Comparison of ENCODE assay signal across 9 cellular contexts in the genomic region with DNA sequence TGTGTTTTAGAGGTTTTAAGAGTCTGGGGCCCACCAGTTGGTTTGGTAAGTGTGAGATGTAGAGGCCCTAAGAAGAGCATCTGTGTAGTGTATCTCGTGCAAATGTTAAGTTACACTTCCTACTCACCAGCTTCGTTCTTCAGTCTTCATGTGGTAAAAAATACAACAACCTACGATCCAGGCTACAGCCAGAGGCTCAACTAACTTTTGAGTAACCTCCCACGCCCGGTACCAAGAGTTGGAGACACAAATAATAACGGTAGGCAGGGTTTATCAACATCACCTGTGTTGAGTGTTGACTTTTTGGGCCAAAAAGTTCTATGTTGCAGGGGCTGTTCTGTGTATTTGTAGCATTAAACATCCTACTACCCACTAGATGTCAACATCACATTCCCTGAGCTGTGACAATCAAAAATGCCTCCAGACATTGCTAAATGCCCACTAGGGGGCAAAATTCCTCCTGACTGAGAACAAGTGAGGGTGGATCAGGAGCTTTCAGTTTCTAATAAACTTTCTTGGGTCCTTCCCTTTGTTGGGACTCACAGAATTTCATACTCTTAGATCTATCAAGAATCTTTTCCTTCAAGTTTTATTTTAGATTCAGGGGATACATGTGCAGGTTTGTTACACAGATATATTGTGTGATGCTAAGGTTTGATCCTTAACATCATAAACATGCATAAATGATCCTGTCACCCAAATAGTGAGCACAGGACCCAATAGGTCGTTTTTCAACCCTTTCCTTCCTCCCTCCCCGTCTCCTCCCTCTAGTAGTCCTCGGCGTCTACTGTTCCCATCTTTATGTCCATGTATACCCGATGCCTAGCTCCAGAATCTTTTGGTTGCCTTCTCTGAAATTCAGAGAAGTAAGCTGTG.
DNase-seq lines count a peak whose midpoint lies in the region; ATAC-seq, FAIRE-seq and TF ChIP-seq lines count a peak whose summit lies in the region.
"Had no signal": no experiment of that assay in that cellular context is flagged by ENCODE, and none has a peak within 500 bp of the region (broad histone marks: within the 10 kb centered on the region; RNA-seq: fewer than 3 reads in every experiment).

No MANE protein-coding gene starts in this region.

- H3K4me3 ChIP-seq in Karpas-422 (ENCODE audit: low read length): peak overlapping the region; percentile 45; the same call in 1 of the 2 replicates
- H3K4me3 ChIP-seq in GM12878: no peak overlapping the region
- H3K4me3 ChIP-seq in iPS-15b (ENCODE audit: low read depth, low read length): peak overlapping the region; percentile 20
- H3K4me3 ChIP-seq: BLaER1 treated with 17β-estradiol and CSF1 and Interleukin-3, amounts not matched to agents 10 nM and 100 nM had no signal

- H3K36me3 ChIP-seq in Karpas-422 (ENCODE audit: insufficient read depth, low read length): no peaks in the 10 kb centered on the region
- H3K36me3 ChIP-seq in GM12878 (ENCODE audit: control insufficient read depth in 2 of 2, insufficient read depth in 2 of 2, low read length in 1 of 2): no peaks in the 10 kb centered on the region
- H3K36me3 ChIP-seq in iPS-15b (ENCODE audit: control insufficient read depth, insufficient read depth, low read length): no peaks in the 10 kb centered on the region
- H3K36me3 ChIP-seq: BLaER1 treated with 17β-estradiol and CSF1 and Interleukin-3, amounts not matched to agents 10 nM and 100 nM had no signal

- peak overlapping the region; percentile 51; the same call in 1 of the 2 replicates for H2AFZ ChIP-seq in Karpas-422 (ENCODE audit: low read length)
- peak overlapping the region; percentile 80 for H2AFZ ChIP-seq in GM12878 (ENCODE audit: control insufficient read depth, low read depth, low read length)

- CTCF ChIA-PET in GM12878 (lab: Yijun Ruan, JAX): interaction anchor here (0.5 to 6.7 kb wide), 59 partner anchors 8 to 906 kb away, joined by 3 to 103 read pairs (median 4); a partner anchor contains a TSS

- POLR2A ChIA-PET in GM12878 (lab: Charles Lee): interaction anchor here (0.6 to 1.4 kb wide), 3 partner anchors 12 to 93 kb away, joined by 3 to 4 read pairs (median 3); no protein-coding TSS in a partner anchor

- RAD21 ChIA-PET in GM12878 (lab: Charles Lee; ENCODE audit: unreplicated experiment): interaction anchor here (0.5 to 4.3 kb wide), 20 partner anchors 19 to 616 kb away, joined by 3 to 76 read pairs (median 4); a partner anchor contains a TSS

- H3K79me2 ChIP-seq in Karpas-422 (ENCODE audit: low read length): no peaks in the 10 kb centered on the region
- H3K79me2 ChIP-seq in GM12878 (ENCODE audit: control insufficient read depth, insufficient read depth, low read length): no peaks in the 10 kb centered on the region

- no peaks in the 10 kb centered on the region for H3K27me3 ChIP-seq in Karpas-422 (ENCODE audit: low read length)
- no peaks in the 10 kb centered on the region for H3K27me3 ChIP-seq in GM12878 (replicated peaks in 1 of 2; ENCODE audit: control insufficient read depth in 2 of 2, insufficient read depth in 2 of 2, low read length in 1 of 2)
- H3K27me3 ChIP-seq in iPS-15b (ENCODE audit: control insufficient read depth, insufficient read depth, low read length): no peaks in the 10 kb centered on the region
- H3K27me3 ChIP-seq: BLaER1 treated with 17β-estradiol and CSF1 and Interleukin-3, amounts not matched to agents 10 nM and 100 nM had no signal

- DNase-seq in NCI-H2107 treated with DMSO at 0.1 percent for 48 hours (lab: John Stamatoyannopoulos, UW; ENCODE audit: unreplicated experiment) (peak; percentile 10), NCI-H2107 (lab: John Stamatoyannopoulos, UW) (no peak), H4 (ENCODE audit: low spot score) (peak; percentile 59), Karpas-422 (peak; percentile 86), SW 1271 (lab: John Stamatoyannopoulos, UW) (peak; percentile 44 to 73), GM12878 (ENCODE audit: low read depth, low spot score) (peak; percentile 35)
- peak; percentile 57 for DNase-seq in stimulated activated CD4-positive, alpha-beta T cell treated with anti-CD3 and anti-CD28 coated beads, Interleukin-15, amount 100 ng/mL, for 24 hours

- intact Hi-C loops in GM12878 (cut with micrococcal nuclease; ENCODE audit: unreplicated experiment): loop anchor here (1.0 kb wide), 2 partner anchors 96 to 302 kb away; no protein-coding TSS in a partner anchor

- in situ Hi-C loops in GM12878 (cut with MboI): loop anchor here (5.0 kb wide), 2 partner anchors 96 to 296 kb away; a partner anchor contains a TSS

- TF ChIP-seq RAD21 in GM12878 (IDR thresholded peaks at IDR 0.05; ENCODE audit: insufficient read depth, low read depth, low read length): peak; percentile 71

- TF ChIP-seq CTCF in GM12878 (IDR thresholded peaks at IDR 0.05 in 2 of 3, conservative IDR thresholded peaks at IDR 0.05 in 1 of 3; ENCODE audit: control insufficient read depth in 2 of 3, extremely low read depth in 1 of 3, insufficient read depth in 1 of 3, low read depth in 3 of 3, low read length in 3 of 3): peak; percentile 67 to 85 (median 79)

- no peak for TF ChIP-seq EP300 in GM12878 (IDR thresholded peaks at IDR 0.05; ENCODE audit: borderline replicate concordance in 1 of 2, control insufficient read depth in 1 of 2, low read depth in 2 of 2, low read length in 2 of 2)

- peak; percentile 93 for FAIRE-seq in GM12878 (lab: Jason Lieb, UNC)

- 41% methylated on average over 11 of the region's 11 CpGs for whole genome bisulfite sequencing in GM12878 (ENCODE audit: insufficient coverage, insufficient replicate concordance, low lambda C conversion rate, missing lambda C conversion rate)

- H3K4me2 ChIP-seq in Karpas-422 (ENCODE audit: low read depth, low read length, poor library complexity, severe bottlenecking): peak overlapping the region; percentile 47
- H3K4me2 ChIP-seq in GM12878 (ENCODE audit: control insufficient read depth, insufficient read depth): peak overlapping the region; percentile 71

- H3K9me2 ChIP-seq in Karpas-422 (replicated peaks; ENCODE audit: insufficient read depth, low read length): no peaks in the 10 kb centered on the region

- H3K9me3 ChIP-seq in Karpas-422 (ENCODE audit: low read length): no peaks in the 10 kb centered on the region
- H3K9me3 ChIP-seq in GM12878 (replicated peaks; ENCODE audit: control insufficient read depth, insufficient read depth, low read length): no peaks in the 10 kb centered on the region
- H3K9me3 ChIP-seq in iPS-15b (ENCODE audit: control insufficient read depth, insufficient read depth, low read length): no peaks in the 10 kb centered on the region
- H3K9me3 ChIP-seq: BLaER1 treated with 17β-estradiol and CSF1 and Interleukin-3, amounts not matched to agents 10 nM and 100 nM had no signal

- H4K20me1 ChIP-seq in Karpas-422 (ENCODE audit: insufficient read depth, low read depth, low read length): no peaks in the 10 kb centered on the region
- H4K20me1 ChIP-seq in GM12878 (ENCODE audit: control insufficient read depth, insufficient read depth): no peaks in the 10 kb centered on the region
- H4K20me1 ChIP-seq: BLaER1 treated with 17β-estradiol and CSF1 and Interleukin-3, amounts not matched to agents 10 nM and 100 nM had no signal

- no TSS peak for BruUV-seq in GM12878 (replicated peaks; lab: Mats Ljungman, UMichigan)

- peak; percentile 97 for ATAC-seq in GM12878

- SMC1A ChIA-PET in GM12878 (lab: Charles Lee; ENCODE audit: uncharacterized antibody, unreplicated experiment): interaction anchor here (0.6 to 6.1 kb wide), 36 partner anchors 12 to 369 kb away, joined by 3 to 76 read pairs (median 4); a partner anchor contains a TSS

- H3K27ac ChIP-seq in Karpas-422 (ENCODE audit: low read length) (no peak overlapping the region), GM12878 (ENCODE audit: control insufficient read depth, insufficient read depth) (no peak overlapping the region)
- H3K27ac ChIP-seq: BLaER1 treated with 17β-estradiol and CSF1 and Interleukin-3, amounts not matched to agents 10 nM and 100 nM had no signal

- peak overlapping the region; percentile 42 for H3K9ac ChIP-seq in Karpas-422 (ENCODE audit: low read length)
- no peak overlapping the region for H3K9ac ChIP-seq in GM12878 (ENCODE audit: control insufficient read depth, insufficient read depth, low read length)
- no peak overlapping the region for H3K9ac ChIP-seq in iPS-15b (ENCODE audit: low read depth, low read length)
- H3K9ac ChIP-seq: BLaER1 treated with 17β-estradiol and CSF1 and Interleukin-3, amounts not matched to agents 10 nM and 100 nM had no signal

- TF ChIP-seq POLR2A in GM12878 (IDR thresholded peaks at IDR 0.05; ENCODE audit: low read depth, low read length): no peak

- H3K4me1 ChIP-seq in Karpas-422 (ENCODE audit: low read length): peaks cover 4% of the 10 kb centered on the region; the same call in 1 of the 2 replicates
- no peaks in the 10 kb centered on the region for H3K4me1 ChIP-seq in GM12878 (ENCODE audit: control insufficient read depth, insufficient read depth, low read length)
- peaks cover 12% of the 10 kb centered on the region for H3K4me1 ChIP-seq in iPS-15b (ENCODE audit: control insufficient read depth, insufficient read depth, low read length)

TF ChIP-seq in GM12878, 131 proteins besides CTCF, POLR2A, EP300 and RAD21 (continues in another document):
- TF ChIP-seq EED (IDR thresholded peaks at IDR 0.05; ENCODE audit: low read depth) (no peak), FOXK2 (IDR thresholded peaks at IDR 0.05) (no peak), SMARCA5 (IDR thresholded peaks at IDR 0.05) (peak; percentile 69; the same call in 1 of the 2 replicates), BHLHE40 (IDR thresholded peaks at IDR 0.05; ENCODE audit: borderline replicate concordance in 1 of 2, low read depth in 2 of 2, low read length in 1 of 2) (0 out of 4 replicates have a peak, but pooled peaks have one; percentile 2 to 9), TCF3 (IDR thresholded peaks at IDR 0.05; ENCODE audit: borderline replicate concordance, insufficient read depth, low read depth, low read length) (no peak)
- TF ChIP-seq, protein P1, sequence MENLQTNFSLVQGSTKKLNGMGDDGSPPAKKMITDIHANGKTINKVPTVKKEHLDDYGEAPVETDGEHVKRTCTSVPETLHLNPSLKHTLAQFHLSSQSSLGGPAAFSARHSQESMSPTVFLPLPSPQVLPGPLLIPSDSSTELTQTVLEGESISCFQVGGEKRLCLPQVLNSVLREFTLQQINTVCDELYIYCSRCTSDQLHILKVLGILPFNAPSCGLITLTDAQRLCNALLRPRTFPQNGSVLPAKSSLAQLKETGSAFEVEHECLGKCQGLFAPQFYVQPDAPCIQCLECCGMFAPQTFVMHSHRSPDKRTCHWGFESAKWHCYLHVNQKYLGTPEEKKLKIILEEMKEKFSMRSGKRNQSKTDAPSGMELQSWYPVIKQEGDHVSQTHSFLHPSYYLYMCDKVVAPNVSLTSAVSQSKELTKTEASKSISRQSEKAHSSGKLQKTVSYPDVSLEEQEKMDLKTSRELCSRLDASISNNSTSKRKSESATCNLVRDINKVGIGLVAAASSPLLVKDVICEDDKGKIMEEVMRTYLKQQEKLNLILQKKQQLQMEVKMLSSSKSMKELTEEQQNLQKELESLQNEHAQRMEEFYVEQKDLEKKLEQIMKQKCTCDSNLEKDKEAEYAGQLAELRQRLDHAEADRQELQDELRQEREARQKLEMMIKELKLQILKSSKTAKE (IDR thresholded peaks at IDR 0.05; ENCODE audit: low read depth, poor library complexity, severe bottlenecking): peak; percentile 25
